In the genomic region with DNA sequence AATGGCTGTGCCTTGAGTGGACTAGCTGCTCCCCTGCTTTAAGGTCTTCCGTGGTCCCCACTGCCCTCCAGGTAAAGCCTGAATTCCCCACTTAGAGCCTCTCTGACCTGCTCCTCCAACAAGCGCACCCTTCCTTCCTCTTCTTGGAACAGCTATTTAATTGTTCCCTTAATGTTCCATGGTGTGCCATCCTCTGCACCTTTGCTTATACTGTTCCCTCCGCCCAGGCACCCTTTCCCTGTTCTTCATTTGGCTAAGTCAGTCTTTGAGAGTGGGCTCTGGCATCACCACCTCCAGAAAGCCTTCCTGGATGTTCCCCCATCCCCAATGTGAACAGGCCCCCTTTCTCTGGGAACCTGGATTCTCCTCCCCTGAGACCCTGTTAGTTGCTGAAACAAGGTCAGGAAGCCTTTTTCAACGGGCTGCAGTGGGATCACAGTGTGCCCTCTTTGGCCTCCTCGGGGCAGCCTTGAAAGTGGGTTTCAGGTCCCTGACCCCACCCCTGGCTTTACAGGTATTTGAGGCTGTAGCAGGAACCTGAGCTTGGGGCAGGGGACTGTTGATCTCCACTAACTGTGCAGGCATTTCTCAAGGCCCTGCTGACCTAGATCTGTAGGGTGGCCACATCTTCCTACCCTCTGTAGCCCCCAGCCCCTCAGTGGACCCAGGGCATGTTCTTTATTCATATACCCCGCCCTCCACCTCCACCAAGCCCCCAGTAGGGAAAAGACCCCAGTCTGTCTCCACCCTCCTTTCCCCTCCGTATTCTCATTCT, we compare ENCODE assay signal across 1 cellular context.
TF ChIP-seq lines count a peak whose summit lies in the region.

No MANE protein-coding gene starts in this region.

TF ChIP-seq in H1, 55 proteins besides CTCF, POLR2A, EP300 and RAD21:
- TF ChIP-seq, protein P1, sequence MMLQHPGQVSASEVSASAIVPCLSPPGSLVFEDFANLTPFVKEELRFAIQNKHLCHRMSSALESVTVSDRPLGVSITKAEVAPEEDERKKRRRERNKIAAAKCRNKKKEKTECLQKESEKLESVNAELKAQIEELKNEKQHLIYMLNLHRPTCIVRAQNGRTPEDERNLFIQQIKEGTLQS (IDR thresholded peaks at IDR 0.05; ENCODE audit: insufficient read depth, low read depth, low read length), result no peak
- TF ChIP-seq BCL11A (IDR thresholded peaks at IDR 0.05; ENCODE audit: low read depth in 2 of 2, low read length in 2 of 2) (no peak), HDAC2 (IDR thresholded peaks at IDR 0.05; ENCODE audit: borderline replicate concordance in 1 of 2, low read depth in 2 of 2, low read length in 2 of 2) (no peak), CREB1 (IDR thresholded peaks at IDR 0.05) (no peak), POLR2AphosphoS5 (IDR thresholded peaks at IDR 0.05; ENCODE audit: low read depth, low read length) (no peak), BACH1 (IDR thresholded peaks at IDR 0.05; ENCODE audit: low read length) (no peak), KDM4A (IDR thresholded peaks at IDR 0.05; ENCODE audit: low read depth, low read length, severe bottlenecking) (no peak), RXRA (IDR thresholded peaks at IDR 0.05; ENCODE audit: insufficient read depth, low read depth, low read length) (no peak)
- TF ChIP-seq, protein P2, sequence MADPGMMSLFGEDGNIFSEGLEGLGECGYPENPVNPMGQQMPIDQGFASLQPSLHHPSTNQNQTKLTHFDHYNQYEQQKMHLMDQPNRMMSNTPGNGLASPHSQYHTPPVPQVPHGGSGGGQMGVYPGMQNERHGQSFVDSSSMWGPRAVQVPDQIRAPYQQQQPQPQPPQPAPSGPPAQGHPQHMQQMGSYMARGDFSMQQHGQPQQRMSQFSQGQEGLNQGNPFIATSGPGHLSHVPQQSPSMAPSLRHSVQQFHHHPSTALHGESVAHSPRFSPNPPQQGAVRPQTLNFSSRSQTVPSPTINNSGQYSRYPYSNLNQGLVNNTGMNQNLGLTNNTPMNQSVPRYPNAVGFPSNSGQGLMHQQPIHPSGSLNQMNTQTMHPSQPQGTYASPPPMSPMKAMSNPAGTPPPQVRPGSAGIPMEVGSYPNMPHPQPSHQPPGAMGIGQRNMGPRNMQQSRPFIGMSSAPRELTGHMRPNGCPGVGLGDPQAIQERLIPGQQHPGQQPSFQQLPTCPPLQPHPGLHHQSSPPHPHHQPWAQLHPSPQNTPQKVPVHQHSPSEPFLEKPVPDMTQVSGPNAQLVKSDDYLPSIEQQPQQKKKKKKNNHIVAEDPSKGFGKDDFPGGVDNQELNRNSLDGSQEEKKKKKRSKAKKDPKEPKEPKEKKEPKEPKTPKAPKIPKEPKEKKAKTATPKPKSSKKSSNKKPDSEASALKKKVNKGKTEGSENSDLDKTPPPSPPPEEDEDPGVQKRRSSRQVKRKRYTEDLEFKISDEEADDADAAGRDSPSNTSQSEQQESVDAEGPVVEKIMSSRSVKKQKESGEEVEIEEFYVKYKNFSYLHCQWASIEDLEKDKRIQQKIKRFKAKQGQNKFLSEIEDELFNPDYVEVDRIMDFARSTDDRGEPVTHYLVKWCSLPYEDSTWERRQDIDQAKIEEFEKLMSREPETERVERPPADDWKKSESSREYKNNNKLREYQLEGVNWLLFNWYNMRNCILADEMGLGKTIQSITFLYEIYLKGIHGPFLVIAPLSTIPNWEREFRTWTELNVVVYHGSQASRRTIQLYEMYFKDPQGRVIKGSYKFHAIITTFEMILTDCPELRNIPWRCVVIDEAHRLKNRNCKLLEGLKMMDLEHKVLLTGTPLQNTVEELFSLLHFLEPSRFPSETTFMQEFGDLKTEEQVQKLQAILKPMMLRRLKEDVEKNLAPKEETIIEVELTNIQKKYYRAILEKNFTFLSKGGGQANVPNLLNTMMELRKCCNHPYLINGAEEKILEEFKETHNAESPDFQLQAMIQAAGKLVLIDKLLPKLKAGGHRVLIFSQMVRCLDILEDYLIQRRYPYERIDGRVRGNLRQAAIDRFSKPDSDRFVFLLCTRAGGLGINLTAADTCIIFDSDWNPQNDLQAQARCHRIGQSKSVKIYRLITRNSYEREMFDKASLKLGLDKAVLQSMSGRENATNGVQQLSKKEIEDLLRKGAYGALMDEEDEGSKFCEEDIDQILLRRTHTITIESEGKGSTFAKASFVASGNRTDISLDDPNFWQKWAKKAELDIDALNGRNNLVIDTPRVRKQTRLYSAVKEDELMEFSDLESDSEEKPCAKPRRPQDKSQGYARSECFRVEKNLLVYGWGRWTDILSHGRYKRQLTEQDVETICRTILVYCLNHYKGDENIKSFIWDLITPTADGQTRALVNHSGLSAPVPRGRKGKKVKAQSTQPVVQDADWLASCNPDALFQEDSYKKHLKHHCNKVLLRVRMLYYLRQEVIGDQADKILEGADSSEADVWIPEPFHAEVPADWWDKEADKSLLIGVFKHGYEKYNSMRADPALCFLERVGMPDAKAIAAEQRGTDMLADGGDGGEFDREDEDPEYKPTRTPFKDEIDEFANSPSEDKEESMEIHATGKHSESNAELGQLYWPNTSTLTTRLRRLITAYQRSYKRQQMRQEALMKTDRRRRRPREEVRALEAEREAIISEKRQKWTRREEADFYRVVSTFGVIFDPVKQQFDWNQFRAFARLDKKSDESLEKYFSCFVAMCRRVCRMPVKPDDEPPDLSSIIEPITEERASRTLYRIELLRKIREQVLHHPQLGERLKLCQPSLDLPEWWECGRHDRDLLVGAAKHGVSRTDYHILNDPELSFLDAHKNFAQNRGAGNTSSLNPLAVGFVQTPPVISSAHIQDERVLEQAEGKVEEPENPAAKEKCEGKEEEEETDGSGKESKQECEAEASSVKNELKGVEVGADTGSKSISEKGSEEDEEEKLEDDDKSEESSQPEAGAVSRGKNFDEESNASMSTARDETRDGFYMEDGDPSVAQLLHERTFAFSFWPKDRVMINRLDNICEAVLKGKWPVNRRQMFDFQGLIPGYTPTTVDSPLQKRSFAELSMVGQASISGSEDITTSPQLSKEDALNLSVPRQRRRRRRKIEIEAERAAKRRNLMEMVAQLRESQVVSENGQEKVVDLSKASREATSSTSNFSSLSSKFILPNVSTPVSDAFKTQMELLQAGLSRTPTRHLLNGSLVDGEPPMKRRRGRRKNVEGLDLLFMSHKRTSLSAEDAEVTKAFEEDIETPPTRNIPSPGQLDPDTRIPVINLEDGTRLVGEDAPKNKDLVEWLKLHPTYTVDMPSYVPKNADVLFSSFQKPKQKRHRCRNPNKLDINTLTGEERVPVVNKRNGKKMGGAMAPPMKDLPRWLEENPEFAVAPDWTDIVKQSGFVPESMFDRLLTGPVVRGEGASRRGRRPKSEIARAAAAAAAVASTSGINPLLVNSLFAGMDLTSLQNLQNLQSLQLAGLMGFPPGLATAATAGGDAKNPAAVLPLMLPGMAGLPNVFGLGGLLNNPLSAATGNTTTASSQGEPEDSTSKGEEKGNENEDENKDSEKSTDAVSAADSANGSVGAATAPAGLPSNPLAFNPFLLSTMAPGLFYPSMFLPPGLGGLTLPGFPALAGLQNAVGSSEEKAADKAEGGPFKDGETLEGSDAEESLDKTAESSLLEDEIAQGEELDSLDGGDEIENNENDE (IDR thresholded peaks at IDR 0.05; ENCODE audit: insufficient replicate concordance, low read length), result no peak
